ENCODE assay signal across 1 cellular context in the genomic region with DNA sequence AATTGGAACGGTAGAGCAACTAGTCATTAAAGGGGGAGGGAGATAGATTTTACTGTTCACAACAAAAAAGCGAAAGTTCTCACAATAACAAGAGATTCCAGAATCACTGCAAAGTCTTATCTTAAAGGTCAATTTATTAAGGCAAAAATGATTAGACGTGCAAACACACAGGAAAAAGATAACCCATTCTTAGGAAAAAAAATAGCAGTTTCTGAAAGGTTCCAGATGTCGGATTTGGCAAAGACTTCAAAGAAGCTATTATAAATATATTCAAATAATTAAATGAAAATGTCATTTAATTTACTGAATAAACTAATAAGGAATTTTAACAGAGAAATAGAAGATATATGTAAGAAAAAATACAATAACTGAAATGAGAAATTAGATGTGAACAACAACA.
TF ChIP-seq lines count a peak whose summit lies in the region.

No MANE protein-coding gene starts in this region.

TF ChIP-seq in H1, 55 proteins besides CTCF, POLR2A, EP300 and RAD21:
- TF ChIP-seq SIX5 (IDR thresholded peaks at IDR 0.05; ENCODE audit: low read depth, low read length) (no peak), BRCA1 (IDR thresholded peaks at IDR 0.05; ENCODE audit: low read depth, low read length) (no peak), NRF1 (IDR thresholded peaks at IDR 0.05; ENCODE audit: low read depth, low read length) (no peak), NANOG (IDR thresholded peaks at IDR 0.05; ENCODE audit: insufficient read depth, low read depth, low read length, poor library complexity, severe bottlenecking) (no peak), CTBP2 (IDR thresholded peaks at IDR 0.05; ENCODE audit: borderline replicate concordance, insufficient read depth, insufficient read length, low read length) (no peak)
- TF ChIP-seq, protein P1, sequence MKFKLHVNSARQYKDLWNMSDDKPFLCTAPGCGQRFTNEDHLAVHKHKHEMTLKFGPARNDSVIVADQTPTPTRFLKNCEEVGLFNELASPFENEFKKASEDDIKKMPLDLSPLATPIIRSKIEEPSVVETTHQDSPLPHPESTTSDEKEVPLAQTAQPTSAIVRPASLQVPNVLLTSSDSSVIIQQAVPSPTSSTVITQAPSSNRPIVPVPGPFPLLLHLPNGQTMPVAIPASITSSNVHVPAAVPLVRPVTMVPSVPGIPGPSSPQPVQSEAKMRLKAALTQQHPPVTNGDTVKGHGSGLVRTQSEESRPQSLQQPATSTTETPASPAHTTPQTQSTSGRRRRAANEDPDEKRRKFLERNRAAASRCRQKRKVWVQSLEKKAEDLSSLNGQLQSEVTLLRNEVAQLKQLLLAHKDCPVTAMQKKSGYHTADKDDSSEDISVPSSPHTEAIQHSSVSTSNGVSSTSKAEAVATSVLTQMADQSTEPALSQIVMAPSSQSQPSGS (IDR thresholded peaks at IDR 0.05; ENCODE audit: low read length) = no peak
